In genomic region chr13:113401452-113402415, GRCh38 we compare ENCODE assay signal across 22 cellular contexts. TPM values are rescaled to one million over a fixed set of nuclear protein-coding genes. Genes with fewer than 3 reads are reported as not detected.
DNase-seq lines count a peak whose midpoint lies in the region; ATAC-seq and TF ChIP-seq lines count a peak whose summit lies in the region.
"Had no signal": no experiment of that assay in that cellular context is flagged by ENCODE, and none has a peak within 500 bp of the region (broad histone marks: within the 10 kb centered on the region; RNA-seq: fewer than 3 reads in every experiment).

No MANE protein-coding gene starts in this region.

- H3K9me3 ChIP-seq in OCI-LY7 (ENCODE audit: low read length) (no peaks in the 10 kb centered on the region), heart left ventricle (no peaks in the 10 kb centered on the region), neuronal stem cell (replicated peaks in 1 of 2; ENCODE audit: control insufficient read depth in 2 of 2, insufficient read depth in 1 of 2, low read depth in 1 of 2, low read length in 2 of 2) (no peaks in the 10 kb centered on the region)

- H3K36me3 ChIP-seq in OCI-LY7 (ENCODE audit: insufficient read depth, low read length) (no peaks in the 10 kb centered on the region), heart left ventricle (no peaks in the 10 kb centered on the region), neuronal stem cell (replicated peaks in 1 of 2; ENCODE audit: control insufficient read depth in 2 of 2, insufficient read depth in 2 of 2, low read length in 2 of 2) (no peaks in the 10 kb centered on the region)

- H3K14ac ChIP-seq in neuronal stem cell (ENCODE audit: low read length) = peak overlapping the region; percentile 56

- WGBS in heart left ventricle, 4 donors = 78 to 89% (median 80%) methylated on average over 44 to 52 of the region's 52 CpGs
- WGBS in neuronal stem cell (ENCODE audit: extremely low coverage in 2 of 2, insufficient read length in 2 of 2, insufficient replicate concordance in 1 of 2), 2 donors = no CpG with 5 or more reads among the region's 52 CpGs

- H3K23ac ChIP-seq in neuronal stem cell (ENCODE audit: low read depth, low read length, poor library complexity) = peak overlapping the region; percentile 65

- H4K8ac ChIP-seq in neuronal stem cell (ENCODE audit: low read depth, low read length) = peak overlapping the region; percentile 43

- no peak overlapping the region for H3K4ac ChIP-seq in neuronal stem cell (ENCODE audit: low read length)

- peak overlapping the region; percentile 28 for H2BK120ac ChIP-seq in neuronal stem cell (ENCODE audit: low read depth, low read length)

- no TSS peak for BruUV-seq in OCI-LY7 (replicated peaks; lab: Mats Ljungman, UMichigan)

- H3K79me1 ChIP-seq in neuronal stem cell (ENCODE audit: low read depth, low read length) = peaks cover 4% of the 10 kb centered on the region

- peak overlapping the region; percentile 87 for H2BK5ac ChIP-seq in neuronal stem cell (ENCODE audit: low read length)

- H3K27ac ChIP-seq in OCI-LY7 (ENCODE audit: low read depth, low read length, poor library complexity, severe bottlenecking) (no peak overlapping the region), heart left ventricle (peak overlapping the region; percentile 82 to 99 (median 94)), neuronal stem cell (replicated peaks; ENCODE audit: low read length) (no peak overlapping the region)
- H3K27ac ChIP-seq: parathyroid adenoma, skin epidermis had no signal

- no peak for TF ChIP-seq CTCF in OCI-LY7 (conservative IDR thresholded peaks at IDR 0.05; ENCODE audit: low read length)
- no peak for TF ChIP-seq CTCF in heart left ventricle (IDR thresholded peaks at IDR 0.05)

- peak overlapping the region; percentile 85 for H2BK15ac ChIP-seq in neuronal stem cell (ENCODE audit: low read length)

- POLR2A ChIA-PET in OCI-LY7 (lab: Charles Lee) = no interaction called here

- H2AFZ ChIP-seq in OCI-LY7 (ENCODE audit: low read length) = no peak overlapping the region
- H2AFZ ChIP-seq in neuronal stem cell (ENCODE audit: low read length) = no peak overlapping the region
- H2AFZ ChIP-seq: parathyroid adenoma had no signal

- peak; percentile 1 for DNase-seq in H4 (ENCODE audit: low spot score)
- no peak for DNase-seq in OCI-LY7 (ENCODE audit: low spot score)
- DNase-seq in heart left ventricle = peak in 2 of 5 donors; percentile 19 to 57
- no peak for DNase-seq in neuronal stem cell (ENCODE audit: low spot score)
- DNase-seq in NCI-H2107 treated with DMSO at 0.1 percent for 48 hours (lab: John Stamatoyannopoulos, UW; ENCODE audit: unreplicated experiment) = no peak
- no peak for DNase-seq in T-helper 2 cell
- DNase-seq in HuH-7 (ENCODE audit: low spot score) = no peak
- DNase-seq: activated CD8-positive, alpha-beta T cell treated with anti-CD3 and anti-CD28 coated beads, Interleukin-2, amount 10 ng/mL, durations not matched to agents 7 days and 5 days; activated T-cell treated with anti-CD3 and anti-CD28 coated beads, Interleukin-2, amount 50 U/mL, for 4 hours; erythroblast; GF-D8; MM.1S; NCI-H1694; NCI-H446; stimulated activated CD4-positive, alpha-beta T cell treated with anti-CD3 and anti-CD28 coated beads, Interleukin-4, amount 100 ng/mL, for 24 hours had no signal

- H3K4me3 ChIP-seq in OCI-LY7 (ENCODE audit: low read depth, low read length, poor library complexity, severe bottlenecking) (no peak overlapping the region), heart left ventricle (peak overlapping the region in 1 of 12 donors; percentile 5), neuronal stem cell (ENCODE audit: low read length in 2 of 2) (no peak overlapping the region)
- H3K4me3 ChIP-seq: lung, skin epidermis had no signal

- TF ChIP-seq POLR2A in heart left ventricle (IDR thresholded peaks at IDR 0.05) = no peak

- no peaks in the 10 kb centered on the region for H3K79me2 ChIP-seq in OCI-LY7 (ENCODE audit: insufficient read depth, low read depth, low read length)
- H3K79me2 ChIP-seq: parathyroid adenoma had no signal

- peak overlapping the region; percentile 47 for H2AK5ac ChIP-seq in neuronal stem cell (ENCODE audit: low read depth, low read length)

- H3K9ac ChIP-seq in neuronal stem cell (ENCODE audit: low read depth, low read length, poor library complexity) = peak overlapping the region; percentile 77
- H3K9ac ChIP-seq: parathyroid adenoma had no signal

- peak overlapping the region; percentile 39; the same call in 1 of the 2 replicates for H3K4me2 ChIP-seq in OCI-LY7 (ENCODE audit: low read length)
- H3K4me2 ChIP-seq in neuronal stem cell (ENCODE audit: insufficient read depth, low read length, poor library complexity, severe bottlenecking) = no peak overlapping the region

- no peaks in the 10 kb centered on the region for H3K9me2 ChIP-seq in OCI-LY7 (ENCODE audit: insufficient read depth, low read length)

- no peaks in the 10 kb centered on the region for H4K20me1 ChIP-seq in OCI-LY7 (ENCODE audit: insufficient read depth, low read length)

- H3K27me3 ChIP-seq in heart left ventricle = peaks cover 0 to 6% (median 0%) of the 10 kb centered on the region in 9 donors
- H3K27me3 ChIP-seq in neuronal stem cell (ENCODE audit: control insufficient read depth in 3 of 3, insufficient read depth in 3 of 3, low read depth in 1 of 3, low read length in 3 of 3) = no peaks in the 10 kb centered on the region

- peak overlapping the region; percentile 83 for H3K18ac ChIP-seq in neuronal stem cell (ENCODE audit: low read length)

- CTCF ChIA-PET in OCI-LY7 (lab: Charles Lee; ENCODE audit: unreplicated experiment) = no interaction called here

- no peak overlapping the region for H2BK12ac ChIP-seq in neuronal stem cell (ENCODE audit: low read length)

- no peak overlapping the region for H4K91ac ChIP-seq in neuronal stem cell (ENCODE audit: low read depth, low read length, poor library complexity)

- intact Hi-C loops in OCI-LY7 (cut with micrococcal nuclease; ENCODE audit: unreplicated experiment) (no loop called here), heart left ventricle (cut with DNase I) (loop anchor here in 1 of 10 donors (2.0 kb wide), 1 partner anchor 51 kb away; the partner anchor contains the start of gene ADPRHL1)

- ATAC-seq in heart left ventricle = no peak
- ATAC-seq in HG02759 (IDR thresholded peaks at IDR 0.05; ENCODE audit: unreplicated experiment) = no peak
- ATAC-seq: activated CD8-positive, alpha-beta T cell treated with anti-CD3 and anti-CD28 coated beads, Interleukin-2, amount 10 ng/mL, durations not matched to agents 7 days and 5 days; activated naive CD4-positive, alpha-beta T cell treated with anti-CD3 and anti-CD28 coated beads, Interleukin-2, amount 50 U/mL, for 72 hours; activated T-cell treated with anti-CD3 and anti-CD28 coated beads, Interleukin-2, amount 50 U/mL, for 4 hours had no signal

- H3K4me1 ChIP-seq in OCI-LY7 (ENCODE audit: insufficient read depth, low read length, poor library complexity, severe bottlenecking) (peaks cover 11% of the 10 kb centered on the region), heart left ventricle (peaks cover 0 to 62% (median 15%) of the 10 kb centered on the region in 12 donors), neuronal stem cell (ENCODE audit: control insufficient read depth in 2 of 2, insufficient read depth in 1 of 2, low read depth in 1 of 2, low read length in 2 of 2) (peaks cover 6 to 9% of the 10 kb centered on the region in 2 donors)
- H3K4me1 ChIP-seq: parathyroid adenoma had no signal

RNA-seq across cellular contexts. Expression of gene GRTP1, which starts 37.8 kb away (rescaled TPM):
- total RNA-seq in H4 (2014; rRNA removed; shearing (Covaris generic)) = 3.6 and 6.7 TPM in 2 replicates
- 1.0 TPM in 2 replicates for total RNA-seq in OCI-LY7 (2014; rRNA removed; shearing (Covaris generic))
- total RNA-seq in OCI-LY7 (2022) (0.89 and 1.1 TPM in 2 replicates), heart left ventricle (under 1 TPM in 7 of 9 donors, not detected in 2; 0.36 to 1.00 (median 0.61) TPM)
- 1 to 10 TPM; 1.3 to 3.5 TPM for polyA plus RNA-seq in heart left ventricle
- polyA plus RNA-seq in neuronal stem cell (2013, experiment 1 of 2) = 10.2 TPM
- polyA plus RNA-seq in neuronal stem cell (2013, experiment 2 of 2) = 10.0 TPM
- total RNA-seq: activated CD8-positive, alpha-beta T cell treated with anti-CD3 and anti-CD28 coated beads, Interleukin-2, amount 10 ng/mL, durations not matched to agents 7 days and 5 days; glomerular endothelial cell; myocyte had no signal

RNA-seq across cellular contexts. Expression of gene ADPRHL1, which starts 51.6 kb away (rescaled TPM):
- 0.23 and 1.3 TPM in 2 replicates for total RNA-seq in H4 (2014; rRNA removed; shearing (Covaris generic))
- 0.95 and 2.5 TPM in 2 replicates for total RNA-seq in OCI-LY7 (2014; rRNA removed; shearing (Covaris generic))
- total RNA-seq in OCI-LY7 (2022) (5.1 and 6.2 TPM in 2 replicates), heart left ventricle (100 to 1,000 TPM; 329 to 774 (median 572) TPM)
- 100 to 1,000 TPM; 160 to 252 TPM for polyA plus RNA-seq in heart left ventricle
- polyA plus RNA-seq in neuronal stem cell (2013, experiment 1 of 2) = 0.47 TPM
- polyA plus RNA-seq in neuronal stem cell (2013, experiment 2 of 2) = 0.40 TPM

Comparison
In these comparisons a context has a peak if more than half of its experiments do, and no peak if none do; other contexts are left out.
1. H3K27ac ChIP-seq: peak in heart left ventricle (12 of 12); none in OCI-LY7 (single experiment) and neuronal stem cell (single experiment).
2. RNA of gene ADPRHL1, which starts 51.6 kb away (total RNA-seq): 329 to 774 TPM in heart left ventricle; 0.95 to 6.2 TPM in OCI-LY7 and 0.23 to 1.3 TPM in H4; every median in the first group is over 10 times any median in the second.